27 cellular contexts compared by ENCODE assay signal in genomic region chr2:195758846-195759245, GRCh38.
"Had no signal": no experiment of that assay in that cellular context is flagged by ENCODE, and none has a peak within 500 bp of the region (broad histone marks: within the 10 kb centered on the region; RNA-seq: fewer than 3 reads in every experiment).

No MANE protein-coding gene starts in this region.

- H3K27me3 Mint-ChIP-seq: stimulated activated memory B cell treated with anti-CD40 and anti-IgM and Interleukin-4, amounts not matched to agents 10 μg/mL and 1 μg/mL and 100 μg/mL, for 72 hours; stimulated activated naive B cell treated with anti-CD40 and anti-IgM and Interleukin-4, amounts not matched to agents 10 μg/mL and 1 μg/mL and 100 μg/mL, for 72 hours; stimulated activated naive CD8-positive, alpha-beta T cell treated with anti-CD3 and anti-CD28 coated beads, Interleukin-15, amount 100 ng/mL, for 72 hours; stimulated activated naive CD8-positive, alpha-beta T cell treated with anti-CD3 and anti-CD28 coated beads, Interleukin-15, Interleukin-2, amounts not matched to agents 100 ng/mL and 50 ng/mL, for 24 hours; type B pancreatic cell had no signal

- H3K4me3 Mint-ChIP-seq: stimulated activated memory B cell treated with anti-CD40 and anti-IgM and Interleukin-4, amounts not matched to agents 10 μg/mL and 1 μg/mL and 100 μg/mL, for 72 hours; stimulated activated naive B cell treated with anti-CD40 and anti-IgM and Interleukin-4, amounts not matched to agents 10 μg/mL and 1 μg/mL and 100 μg/mL, for 72 hours; stimulated activated naive CD8-positive, alpha-beta T cell treated with anti-CD3 and anti-CD28 coated beads, Interleukin-15, amount 100 ng/mL, for 72 hours; stimulated activated naive CD8-positive, alpha-beta T cell treated with anti-CD3 and anti-CD28 coated beads, Interleukin-15, Interleukin-2, amounts not matched to agents 100 ng/mL and 50 ng/mL, for 24 hours; type B pancreatic cell had no signal

- H3K27ac Mint-ChIP-seq: stimulated activated memory B cell treated with anti-CD40 and anti-IgM and Interleukin-4, amounts not matched to agents 10 μg/mL and 1 μg/mL and 100 μg/mL, for 72 hours; stimulated activated naive B cell treated with anti-CD40 and anti-IgM and Interleukin-4, amounts not matched to agents 10 μg/mL and 1 μg/mL and 100 μg/mL, for 72 hours; stimulated activated naive CD8-positive, alpha-beta T cell treated with anti-CD3 and anti-CD28 coated beads, Interleukin-15, amount 100 ng/mL, for 72 hours; stimulated activated naive CD8-positive, alpha-beta T cell treated with anti-CD3 and anti-CD28 coated beads, Interleukin-15, Interleukin-2, amounts not matched to agents 100 ng/mL and 50 ng/mL, for 24 hours; type B pancreatic cell had no signal

- H3K27ac ChIP-seq: stomach, suprapubic skin, testis, thoracic aorta, thyroid gland, tibial artery, tibial nerve, transverse colon, upper lobe of left lung, upper lobe of right lung, vagina had no signal

- H3K4me1 ChIP-seq: stomach, suprapubic skin, testis, thyroid gland, tibial artery, tibial nerve, transverse colon, upper lobe of left lung, upper lobe of right lung, vagina had no signal

- DNase-seq: stimulated activated CD4-positive, alpha-beta T cell treated with anti-CD3 and anti-CD28 coated beads, Interleukin-2, amount 100 ng/mL, for 24 hours; stimulated activated CD4-positive, alpha-beta T cell treated with anti-CD3 and anti-CD28 coated beads, Interleukin-2, amount 100 ng/mL, for 48 hours; stimulated activated CD4-positive, alpha-beta T cell treated with anti-CD3 and anti-CD28 coated beads, Interleukin-4, amount 100 ng/mL, for 1 hour; stimulated activated CD4-positive, alpha-beta T cell treated with anti-CD3 and anti-CD28 coated beads, Interleukin-4, amount 100 ng/mL, for 24 hours; stimulated activated CD4-positive, alpha-beta T cell treated with anti-CD3 and anti-CD28 coated beads, Interleukin-4, amount 100 ng/mL, for 4 hours; stimulated activated CD8-positive, alpha-beta memory T cell treated with anti-CD3 and anti-CD28 coated beads, Interleukin-4, amount 100 ng/mL, for 48 hours; stimulated activated naive B cell treated with anti-CD40 and anti-IgM and Interleukin-4, amounts not matched to agents 10 μg/mL and 1 μg/mL and 100 μg/mL, for 72 hours; stimulated activated naive CD4-positive, alpha-beta T cell; stimulated activated naive CD4-positive, alpha-beta T cell treated with Interleukin-2 at 50 U/mL for 16 hours; stimulated activated naive CD8-positive, alpha-beta T cell treated with anti-CD3 and anti-CD28 coated beads, Interleukin-15, amount 100 ng/mL, for 72 hours; stimulated activated naive CD8-positive, alpha-beta T cell treated with anti-CD3 and anti-CD28 coated beads, Interleukin-15, Interleukin-2, amounts not matched to agents 100 U/mL and 50 U/mL, for 24 hours; stomach; substantia nigra; testis; thyroid gland; tibial artery; transverse colon; trophoblast cell; upper lobe of left lung; upper lobe of right lung had no signal

- H3K36me3 ChIP-seq: stomach, suprapubic skin, thoracic aorta, thyroid gland, tibial artery, tibial nerve, transverse colon, upper lobe of left lung, upper lobe of right lung, vagina had no signal

- H3K4me3 ChIP-seq: stomach, suprapubic skin, testis, thoracic aorta, thyroid gland, tibial artery, tibial nerve, transverse colon, upper lobe of left lung, upper lobe of right lung, vagina had no signal

- ATAC-seq: stimulated activated memory B cell treated with anti-CD40 and anti-IgM and Interleukin-4, amounts not matched to agents 10 μg/mL and 1 μg/mL and 100 μg/mL, for 72 hours; stimulated activated naive B cell treated with anti-CD40 and anti-IgM and Interleukin-4, amounts not matched to agents 10 μg/mL and 1 μg/mL and 100 μg/mL, for 72 hours; stimulated activated naive CD8-positive, alpha-beta T cell treated with anti-CD3 and anti-CD28 coated beads, Interleukin-15, amount 100 ng/mL, for 72 hours; stimulated activated naive CD8-positive, alpha-beta T cell treated with anti-CD3 and anti-CD28 coated beads, Interleukin-15, Interleukin-2, amounts not matched to agents 100 U/mL and 50 U/mL, for 24 hours; upper lobe of right lung had no signal

- H3K36me3 Mint-ChIP-seq: type B pancreatic cell had no signal

- H3K4me1 Mint-ChIP-seq: stimulated activated memory B cell treated with anti-CD40 and anti-IgM and Interleukin-4, amounts not matched to agents 10 μg/mL and 1 μg/mL and 100 μg/mL, for 72 hours; stimulated activated naive B cell treated with anti-CD40 and anti-IgM and Interleukin-4, amounts not matched to agents 10 μg/mL and 1 μg/mL and 100 μg/mL, for 72 hours; stimulated activated naive CD8-positive, alpha-beta T cell treated with anti-CD3 and anti-CD28 coated beads, Interleukin-15, amount 100 ng/mL, for 72 hours had no signal

- H3K9me3 ChIP-seq: testis, thoracic aorta, thyroid gland, transverse colon, upper lobe of left lung, upper lobe of right lung, vagina had no signal

- H3K27me3 ChIP-seq: stomach, suprapubic skin, testis, thyroid gland, tibial artery, tibial nerve, transverse colon, upper lobe of left lung, upper lobe of right lung, vagina had no signal
